Comparison of ENCODE assay signal across 9 cellular contexts in genomic region chr4:10613926-10614478, GRCh38.
"Had no signal": no experiment of that assay in that cellular context is flagged by ENCODE, and none has a peak within 500 bp of the region (broad histone marks: within the 10 kb centered on the region; RNA-seq: fewer than 3 reads in every experiment).

No MANE protein-coding gene starts in this region.

- H3K4me3 ChIP-seq: GM23248, K562 had no signal

- H3K9ac ChIP-seq: GM23248 had no signal

- H3K9me3 Mint-ChIP-seq: HFFc6 had no signal

- H3K27ac Mint-ChIP-seq: HFFc6 had no signal

- H2AFZ ChIP-seq: GM23248 had no signal

- DNase-seq: GM23248, GOT3, H7, HCEC 1CT, HFFc6, KG1 had no signal

- ATAC-seq: HepG2, K562 had no signal

- H3K27ac ChIP-seq: GM23248, HL-60 had no signal

- H3K4me3 Mint-ChIP-seq: HFFc6 had no signal
